Comparison of ENCODE assay signal across 35 cellular contexts in the genomic region with DNA sequence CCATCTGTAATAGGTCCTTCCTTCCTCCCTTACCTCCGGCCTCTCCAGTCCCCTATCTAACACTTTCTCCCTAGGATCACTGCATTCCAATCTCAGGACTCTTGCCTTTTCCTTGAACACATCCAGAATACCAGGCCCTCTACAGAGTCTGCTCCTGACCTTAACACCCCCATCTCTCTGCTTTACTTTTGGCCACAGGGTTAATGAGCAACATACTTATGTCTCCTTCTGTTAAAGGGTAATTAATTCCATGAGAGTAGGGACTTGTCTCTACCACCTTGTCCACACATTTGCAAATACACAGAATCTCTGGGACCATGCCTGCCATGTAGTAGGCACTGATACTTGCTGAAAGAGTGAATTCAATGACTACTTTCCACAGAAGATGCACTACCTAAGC.
DNase-seq lines count a peak whose midpoint lies in the region; ATAC-seq and TF ChIP-seq lines count a peak whose summit lies in the region.
"Had no signal": no experiment of that assay in that cellular context is flagged by ENCODE, and none has a peak within 500 bp of the region (broad histone marks: within the 10 kb centered on the region; RNA-seq: fewer than 3 reads in every experiment).

No MANE protein-coding gene starts in this region.

- peaks cover 0 to 3% of the 10 kb centered on the region in 2 experiments for H3K36me3 ChIP-seq in SK-N-SH (replicated peaks in 1 of 2; ENCODE audit: control insufficient read depth in 1 of 2, insufficient read depth in 2 of 2, low read length in 1 of 2)
- H3K36me3 ChIP-seq: cardiac muscle cell, neural progenitor cell, right atrium auricular region, tibial nerve had no signal

- H3K9me3 Mint-ChIP-seq in WTC11 (no peaks in the 10 kb centered on the region), memory B cell (no peaks in the 10 kb centered on the region)
- H3K9me3 Mint-ChIP-seq in activated CD8-positive, alpha-beta T cell treated with anti-CD3 and anti-CD28 coated beads for 36 hours: no peaks in the 10 kb centered on the region
- H3K9me3 Mint-ChIP-seq: activated naive CD8-positive, alpha-beta T cell treated with anti-CD3 and anti-CD28 coated beads, Interleukin-2, amount 10 ng/mL, durations not matched to agents 7 days and 5 days; neural progenitor cell; T-helper 1 cell treated with Interleukin-12 subunit alpha and Interleukin-12 subunit beta and Interleukin-4 antibody, amounts not matched to agents 30 μg/mL and 1 μg/mL, for 36 hours had no signal

- no peak overlapping the region for H3K9ac ChIP-seq in SK-N-SH
- H3K9ac ChIP-seq: neural progenitor cell, parathyroid adenoma had no signal

- no peaks in the 10 kb centered on the region for H3K27me3 ChIP-seq in SK-N-SH (ENCODE audit: insufficient read depth)
- H3K27me3 ChIP-seq: cardiac muscle cell, heart right ventricle, neural progenitor cell, right atrium auricular region, tibial nerve had no signal

- H3K27ac Mint-ChIP-seq in WTC11 (no peak overlapping the region), memory B cell (peak overlapping the region; percentile 78)
- no peak overlapping the region for H3K27ac Mint-ChIP-seq in activated CD8-positive, alpha-beta T cell treated with anti-CD3 and anti-CD28 coated beads for 36 hours
- H3K27ac Mint-ChIP-seq: activated naive CD8-positive, alpha-beta T cell treated with anti-CD3 and anti-CD28 coated beads, Interleukin-2, amount 10 ng/mL, durations not matched to agents 7 days and 5 days; neural progenitor cell; stimulated activated naive CD8-positive, alpha-beta T cell treated with anti-CD3 and anti-CD28 coated beads, Interleukin-15, amount 100 ng/mL, for 72 hours; T-helper 1 cell treated with Interleukin-12 subunit alpha and Interleukin-12 subunit beta and Interleukin-4 antibody, amounts not matched to agents 30 μg/mL and 1 μg/mL, for 36 hours had no signal

- no peak overlapping the region for H2AFZ ChIP-seq in SK-N-SH (ENCODE audit: low read depth)
- H2AFZ ChIP-seq: neural progenitor cell, parathyroid adenoma, PC-9 had no signal

- no peak for TF ChIP-seq RAD21 in SK-N-SH (IDR thresholded peaks at IDR 0.05; ENCODE audit: low read length)

- H3K4me1 ChIP-seq in SK-N-SH (ENCODE audit: control insufficient read depth in 1 of 2, insufficient read depth in 2 of 2, low read depth in 1 of 2, low read length in 1 of 2): no peaks in the 10 kb centered on the region; a peak in 1 of 4 replicates
- H3K4me1 ChIP-seq: neural progenitor cell, parathyroid adenoma had no signal

- no peaks in the 10 kb centered on the region for H3K9me3 ChIP-seq in SK-N-SH
- H3K9me3 ChIP-seq: Caco-2, heart right ventricle, right atrium auricular region, tibial nerve had no signal

- POLR2A ChIA-PET in WTC11 (lab: Charles Lee) (no interaction called here), SK-N-SH (lab: Yijun Ruan, JAX) (no interaction called here)
- POLR2A ChIA-PET in activated CD8-positive, alpha-beta T cell treated with anti-CD3 and anti-CD28 coated beads for 36 hours (lab: Charles Lee): no interaction called here

- peaks cover 3% of the 10 kb centered on the region; the same call in 1 of the 2 replicates for H3K4me1 Mint-ChIP-seq in WTC11
- H3K4me1 Mint-ChIP-seq in memory B cell: peaks cover 57% of the 10 kb centered on the region
- H3K4me1 Mint-ChIP-seq in activated CD8-positive, alpha-beta T cell treated with anti-CD3 and anti-CD28 coated beads for 36 hours (ENCODE audit: low read depth): no peaks in the 10 kb centered on the region
- H3K4me1 Mint-ChIP-seq: activated naive CD8-positive, alpha-beta T cell treated with anti-CD3 and anti-CD28 coated beads, Interleukin-2, amount 10 ng/mL, durations not matched to agents 7 days and 5 days; stimulated activated naive CD8-positive, alpha-beta T cell treated with anti-CD3 and anti-CD28 coated beads, Interleukin-15, amount 100 ng/mL, for 72 hours had no signal

- no peak for DNase-seq in WTC11 (ENCODE audit: low spot score)
- no peak for DNase-seq in memory B cell (ENCODE audit: low spot score in 2 of 2)
- DNase-seq in SK-N-SH: no peak
- DNase-seq in activated CD8-positive, alpha-beta T cell treated with anti-CD3 and anti-CD28 coated beads for 36 hours: no peak
- DNase-seq in activated CD4-positive, CD25-positive, alpha-beta regulatory T cell treated with anti-CD3 and anti-CD28 coated beads, Interleukin-2, amount 50 U/mL, for 72 hours: no peak
- DNase-seq: activated CD4-positive, alpha-beta T cell treated with anti-CD3 and anti-CD28 coated beads, Interleukin-2, amount 50 U/mL, for 4 hours; activated gamma-delta T cell treated with Interleukin-2 at 50 U/mL for 16 hours; activated naive CD8-positive, alpha-beta T cell treated with anti-CD3 and anti-CD28 coated beads, Interleukin-2, amount 10 ng/mL, durations not matched to agents 7 days and 5 days; activated T-cell treated with anti-CD3 and anti-CD28 coated beads, Interleukin-2, amount 50 U/mL, for 48 hours; aorta; C1 segment of cervical spinal cord; Caco-2; H7; heart right ventricle; KG1; left cardiac atrium; NCI-H1105; NCI-H187 treated with DMSO at 0.1 percent for 48 hours; NCI-H2171 treated with DMSO at 0.1 percent for 48 hours; NCI-H510A treated with DMSO at 0.1 percent for 48 hours; NK-92 treated with Interleukin-12 subunit alpha and Interleukin-12 subunit beta, amount 100 ng/mL, for 24 hours; PC-9; stimulated activated CD4-positive, alpha-beta T cell treated with anti-CD3 and anti-CD28 coated beads, Interleukin-2, amount 100 ng/mL, for 24 hours; stimulated activated naive CD8-positive, alpha-beta T cell treated with anti-CD3 and anti-CD28 coated beads, Interleukin-15, amount 100 ng/mL, for 72 hours had no signal

- no peak overlapping the region for H3K4me2 ChIP-seq in SK-N-SH
- H3K4me2 ChIP-seq: neural progenitor cell, PC-9 had no signal

- H4K20me1 ChIP-seq in SK-N-SH (ENCODE audit: insufficient read depth): no peaks in the 10 kb centered on the region

- peaks cover 4% of the 10 kb centered on the region for H3F3A ChIP-seq in SK-N-SH (replicated peaks; ENCODE audit: insufficient read depth)

- WGBS in SK-N-SH (ENCODE audit: low lambda C conversion rate): 100% methylated on average over 1 of the region's 1 CpG

- peak; percentile 55 for ATAC-seq in HG03354 (IDR thresholded peaks at IDR 0.05; ENCODE audit: poor library complexity, severe bottlenecking, unreplicated experiment)
- ATAC-seq in WTC11: peak; percentile 47; the same call in 1 of the 2 replicates
- no peak for ATAC-seq in memory B cell (ENCODE audit: low read depth)
- ATAC-seq in activated CD8-positive, alpha-beta T cell treated with anti-CD3 and anti-CD28 coated beads for 36 hours: no peak
- no peak for ATAC-seq in GM18868 (IDR thresholded peaks at IDR 0.05; ENCODE audit: unreplicated experiment)
- ATAC-seq: heart right ventricle; left cardiac atrium; Right ventricle myocardium inferior; SK-N-SH treated with all-trans-retinoic acid at 6 μM for 48 hours; stimulated activated naive CD8-positive, alpha-beta T cell treated with anti-CD3 and anti-CD28 coated beads, Interleukin-15, amount 100 ng/mL, for 72 hours had no signal

- H3K79me2 ChIP-seq in SK-N-SH (ENCODE audit: insufficient read depth): no peaks in the 10 kb centered on the region
- H3K79me2 ChIP-seq: parathyroid adenoma had no signal

- CTCF ChIA-PET in WTC11 (lab: Charles Lee): no interaction called here
- CTCF ChIA-PET in SK-N-SH (lab: Yijun Ruan, JAX): interaction anchor here (1.0 to 2.2 kb wide), 2 partner anchors 8 to 167 kb away, joined by 3 to 8 read pairs; no protein-coding TSS in a partner anchor
- CTCF ChIA-PET in activated CD8-positive, alpha-beta T cell treated with anti-CD3 and anti-CD28 coated beads for 36 hours (lab: Charles Lee): interaction anchor here (1.1 kb wide), 1 partner anchor 9 kb away, joined by 3 read pairs; no protein-coding TSS in a partner anchor

- H3K9me2 ChIP-seq in SK-N-SH: no peaks in the 10 kb centered on the region

- H3K4me3 Mint-ChIP-seq in WTC11 (no peak overlapping the region), memory B cell (peak overlapping the region; percentile 56)
- no peak overlapping the region for H3K4me3 Mint-ChIP-seq in activated CD8-positive, alpha-beta T cell treated with anti-CD3 and anti-CD28 coated beads for 36 hours
- H3K4me3 Mint-ChIP-seq: activated naive CD8-positive, alpha-beta T cell treated with anti-CD3 and anti-CD28 coated beads, Interleukin-2, amount 10 ng/mL, durations not matched to agents 7 days and 5 days; neural progenitor cell; stimulated activated naive CD8-positive, alpha-beta T cell treated with anti-CD3 and anti-CD28 coated beads, Interleukin-15, amount 100 ng/mL, for 72 hours; T-helper 1 cell treated with Interleukin-12 subunit alpha and Interleukin-12 subunit beta and Interleukin-4 antibody, amounts not matched to agents 30 μg/mL and 1 μg/mL, for 36 hours had no signal

- H3K4me3 ChIP-seq in SK-N-SH (ENCODE audit: low read depth in 2 of 2, low read length in 1 of 2): no peak overlapping the region
- H3K4me3 ChIP-seq: cardiac muscle cell, coronary artery, heart right ventricle, neural progenitor cell, PC-9, right atrium auricular region, tibial nerve had no signal

- no peaks in the 10 kb centered on the region for H3K36me3 Mint-ChIP-seq in WTC11
- peaks cover 28% of the 10 kb centered on the region for H3K36me3 Mint-ChIP-seq in memory B cell
- no peaks in the 10 kb centered on the region for H3K36me3 Mint-ChIP-seq in activated CD8-positive, alpha-beta T cell treated with anti-CD3 and anti-CD28 coated beads for 36 hours (ENCODE audit: low read depth)
- H3K36me3 Mint-ChIP-seq: activated naive CD8-positive, alpha-beta T cell treated with anti-CD3 and anti-CD28 coated beads, Interleukin-2, amount 10 ng/mL, durations not matched to agents 7 days and 5 days; neural progenitor cell had no signal

- no peak overlapping the region for H3K27ac ChIP-seq in SK-N-SH (ENCODE audit: low read depth in 2 of 2, low read length in 1 of 2)
- H3K27ac ChIP-seq: cardiac muscle cell, coronary artery, neural progenitor cell, parathyroid adenoma, PC-9, right atrium auricular region, tibial nerve had no signal

- intact Hi-C loops in activated CD8-positive, alpha-beta T cell treated with anti-CD3 and anti-CD28 coated beads for 36 hours (cut with micrococcal nuclease): no loop called here

- H3K27me3 Mint-ChIP-seq in WTC11 (ENCODE audit: low read depth): no peaks in the 10 kb centered on the region
- H3K27me3 Mint-ChIP-seq in memory B cell: no peaks in the 10 kb centered on the region
- no peaks in the 10 kb centered on the region for H3K27me3 Mint-ChIP-seq in activated CD8-positive, alpha-beta T cell treated with anti-CD3 and anti-CD28 coated beads for 36 hours
- H3K27me3 Mint-ChIP-seq: stimulated activated naive CD8-positive, alpha-beta T cell treated with anti-CD3 and anti-CD28 coated beads, Interleukin-15, amount 100 ng/mL, for 72 hours had no signal

- TF ChIP-seq EP300 in SK-N-SH (IDR thresholded peaks at IDR 0.05; ENCODE audit: borderline replicate concordance in 1 of 2, low read depth in 1 of 2, low read length in 1 of 2): no peak

- TF ChIP-seq CTCF in WTC11 (IDR thresholded peaks at IDR 0.05) (no peak), SK-N-SH (IDR thresholded peaks at IDR 0.05) (no peak)
- no peak for TF ChIP-seq CTCF in activated CD8-positive, alpha-beta T cell treated with anti-CD3 and anti-CD28 coated beads for 36 hours (IDR thresholded peaks at IDR 0.05)

TF ChIP-seq in WTC11, 78 proteins besides CTCF, POLR2A, EP300 and RAD21 (continues in another document):
- TF ChIP-seq ZNF219 (CRISPR knock-in tag; IDR thresholded peaks at IDR 0.05; ENCODE audit: borderline replicate concordance): no peak

TF ChIP-seq in SK-N-SH, 30 proteins besides CTCF, POLR2A, EP300 and RAD21 (continues in another document):
- TF ChIP-seq MXI1 (IDR thresholded peaks at IDR 0.05; ENCODE audit: low read depth, low read length): no peak

Comparison
In these comparisons a context has a peak if more than half of its experiments do, and no peak if none do; other contexts are left out.
1. ATAC-seq: peak in HG03354 (single experiment) and WTC11 (single experiment); none in memory B cell (single experiment), activated CD8-positive, alpha-beta T cell treated with anti-CD3 and anti-CD28 coated beads for 36 hours (single experiment) and GM18868 (single experiment).